Comparison of ENCODE assay signal across 19 cellular contexts in the genomic region with DNA sequence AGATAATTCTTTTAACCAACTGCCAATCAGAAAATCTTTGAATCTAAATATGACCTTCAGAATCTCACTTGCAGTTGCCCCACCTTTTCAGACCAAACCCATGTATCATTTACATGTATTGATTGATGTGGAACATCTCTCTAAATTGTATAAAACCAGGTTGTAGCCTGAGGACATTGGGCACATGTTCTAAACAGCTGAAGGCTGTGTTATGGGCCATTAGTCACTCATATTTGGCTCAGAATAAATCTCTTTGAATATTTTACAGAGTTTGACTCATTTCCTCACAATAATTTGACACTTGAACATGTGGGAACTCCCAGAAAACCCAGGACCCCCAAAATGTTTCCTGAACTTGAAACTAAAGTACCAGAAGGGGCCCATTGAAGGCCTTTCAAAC. TPM values are rescaled to one million over a fixed set of nuclear protein-coding genes. Genes with fewer than 3 reads are reported as not detected.
DNase-seq lines count a peak whose midpoint lies in the region; ATAC-seq, FAIRE-seq and TF ChIP-seq lines count a peak whose summit lies in the region.
"Had no signal": no experiment of that assay in that cellular context is flagged by ENCODE, and none has a peak within 500 bp of the region (broad histone marks: within the 10 kb centered on the region; RNA-seq: fewer than 3 reads in every experiment).

No MANE protein-coding gene starts in this region.

- H3K4me1 ChIP-seq in HepG2 (ENCODE audit: insufficient read depth, low read length) = peaks cover 55% of the 10 kb centered on the region
- peaks cover 0 to 53% (median 8%) of the 10 kb centered on the region in 4 donors for H3K4me1 ChIP-seq in right lobe of liver
- peaks cover 56% of the 10 kb centered on the region for H3K4me1 ChIP-seq in body of pancreas
- H3K4me1 ChIP-seq: BLaER1 had no signal

- TF ChIP-seq CTCF in HepG2 (CRISPR knock-in tag; IDR thresholded peaks at IDR 0.05) = no peak
- no peak for TF ChIP-seq CTCF in right lobe of liver (IDR thresholded peaks at IDR 0.05)
- TF ChIP-seq CTCF in body of pancreas (IDR thresholded peaks at IDR 0.05) = no peak
- TF ChIP-seq CTCF in GM10266 (IDR thresholded peaks at IDR 0.05; ENCODE audit: control insufficient read depth, insufficient read depth, low read depth, missing control alignments) = no peak

- H3K9ac ChIP-seq in HepG2 (ENCODE audit: insufficient read depth, low read depth, low read length) = no peak overlapping the region
- H3K9ac ChIP-seq: BLaER1 had no signal

- H3K36me3 ChIP-seq in HepG2 (replicated peaks in 1 of 2; ENCODE audit: control insufficient read depth in 1 of 2, insufficient read depth in 2 of 2, low read length in 2 of 2) (no peaks in the 10 kb centered on the region), right lobe of liver (no peaks in the 10 kb centered on the region), body of pancreas (replicated peaks in 1 of 2; ENCODE audit: insufficient read depth in 1 of 2, low read depth in 2 of 2) (no peaks in the 10 kb centered on the region)
- H3K36me3 ChIP-seq: BLaER1 had no signal

- in situ Hi-C loops in HepG2 (cut with HindIII; ENCODE audit: extremely low pct_ligation_motif_present, low pct_unique_long_range_greater_than_20kb) = no loop called here

- no peak overlapping the region for H2AFZ ChIP-seq in HepG2 (ENCODE audit: low read length)

- no peak overlapping the region for H3K4me3 ChIP-seq in HepG2 (replicated peaks in 1 of 3; ENCODE audit: insufficient read depth in 1 of 3, low read depth in 2 of 3, low read length in 3 of 3)
- H3K4me3 ChIP-seq in right lobe of liver = no peak overlapping the region
- H3K4me3 ChIP-seq in body of pancreas = no peak overlapping the region
- H3K4me3 ChIP-seq: BLaER1, GM12878 had no signal

- FAIRE-seq in HepG2 (lab: Jason Lieb, UNC) (no peak), frontal cortex (lab: Jason Lieb, UNC) (no peak)
- FAIRE-seq: GM12878, GM18507, H54 had no signal

- H3K27me3 ChIP-seq in HepG2 (ENCODE audit: control insufficient read depth in 1 of 2, insufficient read depth in 2 of 2, low read length in 2 of 2) (no peaks in the 10 kb centered on the region), right lobe of liver (no peaks in the 10 kb centered on the region), body of pancreas (no peaks in the 10 kb centered on the region)
- H3K27me3 ChIP-seq: BLaER1 had no signal

- POLR2A ChIA-PET in HepG2 (lab: Yijun Ruan, JAX) = interaction anchor here (0.7 to 1.8 kb wide), 3 partner anchors 9 to 77 kb away, joined by 3 to 7 read pairs (median 3); no protein-coding TSS in a partner anchor
- POLR2A ChIA-PET in activated CD4-positive, alpha-beta memory T cell treated with anti-CD3 and anti-CD28 coated beads, Interleukin-2, amount 10 ng/mL, durations not matched to agents 7 days and 5 days (lab: Charles Lee) = no interaction called here

- no peak overlapping the region for H3K4me3 Mint-ChIP-seq in activated CD4-positive, alpha-beta memory T cell treated with anti-CD3 and anti-CD28 coated beads, Interleukin-2, amount 10 ng/mL, durations not matched to agents 7 days and 5 days
- H3K4me3 Mint-ChIP-seq: CD8-positive, alpha-beta memory T cell had no signal

- no peak overlapping the region for H3K27ac Mint-ChIP-seq in activated CD4-positive, alpha-beta memory T cell treated with anti-CD3 and anti-CD28 coated beads, Interleukin-2, amount 10 ng/mL, durations not matched to agents 7 days and 5 days
- H3K27ac Mint-ChIP-seq: CD8-positive, alpha-beta memory T cell had no signal

- DNase-seq in HepG2 (ENCODE audit: low spot score) (no peak), right lobe of liver (no peak), body of pancreas (no peak), kidney tubule cell (ENCODE audit: low spot score) (peak; percentile 3), frontal cortex (ENCODE audit: low spot score in 2 of 2) (no peak), mucosa of gallbladder (ENCODE audit: low spot score) (no peak), GM10266 (ENCODE audit: extremely low spot score) (no peak)
- DNase-seq in activated CD4-positive, alpha-beta memory T cell treated with anti-CD3 and anti-CD28 coated beads, Interleukin-2, amount 10 ng/mL, durations not matched to agents 7 days and 5 days = no peak
- DNase-seq: 8988T; AML-193; Caco-2; CD8-positive, alpha-beta memory T cell; DND-41 had no signal

- H3K9me3 ChIP-seq in HepG2 (ENCODE audit: low read length) = peaks cover under 1% of the 10 kb centered on the region; the same call in 1 of the 2 replicates
- H3K9me3 ChIP-seq in right lobe of liver = no peaks in the 10 kb centered on the region
- H3K9me3 ChIP-seq in body of pancreas = no peaks in the 10 kb centered on the region
- H3K9me3 ChIP-seq: BLaER1 had no signal

- no peaks in the 10 kb centered on the region for H3K9me3 Mint-ChIP-seq in activated CD4-positive, alpha-beta memory T cell treated with anti-CD3 and anti-CD28 coated beads, Interleukin-2, amount 10 ng/mL, durations not matched to agents 7 days and 5 days

- TF ChIP-seq POLR2A in HepG2 (IDR thresholded peaks at IDR 0.05; ENCODE audit: insufficient read depth in 1 of 2, low read depth in 2 of 2, low read length in 2 of 2) (no peak), right lobe of liver (IDR thresholded peaks at IDR 0.05) (no peak), body of pancreas (IDR thresholded peaks at IDR 0.05) (peak in 1 of 3 donors; percentile 4)

- no peaks in the 10 kb centered on the region for H4K20me1 ChIP-seq in HepG2 (ENCODE audit: insufficient read depth, low read length)
- H4K20me1 ChIP-seq: BLaER1 had no signal

- no peaks in the 10 kb centered on the region for H3K27me3 Mint-ChIP-seq in activated CD4-positive, alpha-beta memory T cell treated with anti-CD3 and anti-CD28 coated beads, Interleukin-2, amount 10 ng/mL, durations not matched to agents 7 days and 5 days
- H3K27me3 Mint-ChIP-seq: CD8-positive, alpha-beta memory T cell had no signal

- H3K27ac ChIP-seq in HepG2 (ENCODE audit: extremely low read length, insufficient read depth, low read length) (peak overlapping the region; percentile 85), right lobe of liver (no peak overlapping the region), body of pancreas (peak overlapping the region; percentile 27 to 89 (median 77))
- H3K27ac ChIP-seq: BLaER1, HL-60 had no signal

- TF ChIP-seq EP300 in HepG2 (IDR thresholded peaks at IDR 0.05; ENCODE audit: low read depth in 2 of 2, low read length in 2 of 2) (no peak), HepG2 (CRISPR knock-in tag; IDR thresholded peaks at IDR 0.05; ENCODE audit: borderline replicate concordance) (no peak)

- CTCF ChIA-PET in HepG2 (lab: Yijun Ruan, JAX; ENCODE audit: low intra/inter-chr PET ratio, low total read pairs) = no interaction called here
- CTCF ChIA-PET in activated CD4-positive, alpha-beta memory T cell treated with anti-CD3 and anti-CD28 coated beads, Interleukin-2, amount 10 ng/mL, durations not matched to agents 7 days and 5 days (lab: Charles Lee) = no interaction called here

- intact Hi-C loops in HepG2 (cut with micrococcal nuclease; ENCODE audit: unreplicated experiment) = loop anchor here (5.0 kb wide), 1 partner anchor 223 kb away; the partner anchor contains the start of gene UGT2B7
- intact Hi-C loops in right lobe of liver (cut with DNase I) = no loop called here
- intact Hi-C loops in body of pancreas (cut with DNase I) = no loop called here

- H3K4me1 Mint-ChIP-seq in activated CD4-positive, alpha-beta memory T cell treated with anti-CD3 and anti-CD28 coated beads, Interleukin-2, amount 10 ng/mL, durations not matched to agents 7 days and 5 days = no peaks in the 10 kb centered on the region
- H3K4me1 Mint-ChIP-seq: CD8-positive, alpha-beta memory T cell had no signal

- no peaks in the 10 kb centered on the region for H3K79me2 ChIP-seq in HepG2 (ENCODE audit: insufficient read depth, low read length)

- BruUV-seq in HepG2 (replicated peaks; lab: Mats Ljungman, UMichigan) = no TSS peak

- TF ChIP-seq RAD21 in HepG2 (CRISPR knock-in tag; IDR thresholded peaks at IDR 0.05) = no peak

- no peak overlapping the region for H3K4me2 ChIP-seq in HepG2 (ENCODE audit: low read depth, low read length)
- H3K4me2 ChIP-seq: BLaER1 had no signal

- no peaks in the 10 kb centered on the region for H3K36me3 Mint-ChIP-seq in activated CD4-positive, alpha-beta memory T cell treated with anti-CD3 and anti-CD28 coated beads, Interleukin-2, amount 10 ng/mL, durations not matched to agents 7 days and 5 days (ENCODE audit: low read depth)
- H3K36me3 Mint-ChIP-seq: CD8-positive, alpha-beta memory T cell had no signal

- ATAC-seq in HepG2 (no peak), right lobe of liver (no peak), body of pancreas (no peak)
- ATAC-seq: GM12878, HCT116 had no signal

TF ChIP-seq in HepG2, 621 proteins besides CTCF, POLR2A, EP300 and RAD21 (continues in another document):
- TF ChIP-seq AHR (CRISPR knock-in tag; IDR thresholded peaks at IDR 0.05) (no peak), STAT5B (CRISPR knock-in tag; IDR thresholded peaks at IDR 0.05) (no peak)

RNA-seq across cellular contexts. Expression of gene UGT2B10, which starts 58.7 kb away (rescaled TPM):
- total RNA-seq in HepG2 (2016; rRNA removed; fragmentation: Illumina TruSeq; extraction: Trizol) = 97.8 and 148 TPM in 2 replicates
- total RNA-seq in HepG2 (2016; cell fraction: cytosol; rRNA removed; fragmentation: Illumina TruSeq; extraction: Trizol; ENCODE audit: low read depth) = 15.3 and 17.7 TPM in 2 replicates
- 92.7 and 152 TPM in 2 replicates for total RNA-seq in HepG2 (2016; cell fraction: insoluble cytoplasmic fraction; rRNA removed; fragmentation: Illumina TruSeq; extraction: Trizol)
- total RNA-seq in HepG2 (2016; cell fraction: membrane; rRNA removed; fragmentation: Illumina TruSeq; extraction: Trizol) = 26.7 and 33.6 TPM in 2 replicates
- total RNA-seq in HepG2 (2016; cell fraction: nucleus; rRNA removed; fragmentation: Illumina TruSeq; extraction: Trizol) = 153 and 169 TPM in 2 replicates
- polyA plus RNA-seq in HepG2 (2011; rRNA removed) = 91.0 and 107 TPM in 2 replicates
- polyA plus RNA-seq in HepG2 (2011; cell fraction: cytosol; rRNA removed) = 39.2 and 66.4 TPM in 2 replicates
- polyA plus RNA-seq in HepG2 (2011; cell fraction: nucleus; rRNA removed) = 19.4 and 24.1 TPM in 2 replicates
- polyA plus RNA-seq in HepG2 (2012) = 80.3 and 161 TPM in 2 replicates
- polyA plus RNA-seq in HepG2 (2016; cell fraction: cytosol; fragmentation: Illumina TruSeq; extraction: Trizol; ENCODE audit: low read depth) = 11.1 and 12.7 TPM in 2 replicates
- 69.0 and 73.3 TPM in 2 replicates for polyA plus RNA-seq in HepG2 (2016; cell fraction: insoluble cytoplasmic fraction; fragmentation: Illumina TruSeq; extraction: Trizol; ENCODE audit: low read depth)
- 16.2 and 17.4 TPM in 2 replicates for polyA plus RNA-seq in HepG2 (2016; cell fraction: membrane; fragmentation: Illumina TruSeq; extraction: Trizol; ENCODE audit: low read depth)
- polyA plus RNA-seq in HepG2 (2016; cell fraction: nucleus; fragmentation: Illumina TruSeq; extraction: Trizol; ENCODE audit: insufficient read depth, low read depth) = 140 and 147 TPM in 2 replicates
- polyA minus RNA-seq in HepG2 (2011; rRNA and poly(A)+ RNA removed; ENCODE audit: low replicate concordance) = 30.3 TPM in 1 of 2 replicates, not detected in the other
- polyA minus RNA-seq in HepG2 (2011; cell fraction: cytosol; rRNA and poly(A)+ RNA removed) = 54.0 and 68.5 TPM in 2 replicates
- 109 and 125 TPM in 2 replicates for polyA minus RNA-seq in HepG2 (2011; cell fraction: nucleus; rRNA and poly(A)+ RNA removed)
- 100 to 1,000 TPM in 4 of 6 experiments, 10 to 100 TPM in 2; 23.0 to 588 (median 201) TPM for total RNA-seq in right lobe of liver
- not detected for total RNA-seq in body of pancreas
- not detected for total RNA-seq in activated CD4-positive, alpha-beta memory T cell treated with anti-CD3 and anti-CD28 coated beads, Interleukin-2, amount 10 ng/mL, durations not matched to agents 7 days and 5 days
- total RNA-seq in frontal cortex = not detected
- 10.2 TPM for total RNA-seq in mucosa of gallbladder
- total RNA-seq: CD8-positive, alpha-beta memory T cell; GM12878 had no signal
- polyA plus RNA-seq: CD8-positive, alpha-beta memory T cell; GM12878 had no signal

Comparison
In these comparisons a context has a peak if more than half of its experiments do, and no peak if none do; other contexts are left out.
1. H3K27ac ChIP-seq: peak in HepG2 (single experiment) and body of pancreas (4 of 4); none in right lobe of liver (0 of 3).
2. RNA of gene UGT2B10, which starts 58.7 kb away (total RNA-seq): 23.0 to 588 TPM in right lobe of liver, 15.3 to 169 TPM in HepG2 and 10.2 TPM in mucosa of gallbladder (single experiment); not detected in body of pancreas, not detected in activated CD4-positive, alpha-beta memory T cell treated with anti-CD3 and anti-CD28 coated beads, Interleukin-2, amount 10 ng/mL, durations not matched to agents 7 days and 5 days and not detected in frontal cortex (single experiment); every median in the first group is over 10 times any median in the second.